ENCODE assay signal across 1 cellular context in genomic region chr11:100778386-100778785, GRCh38.
TF ChIP-seq lines count a peak whose summit lies in the region.

No MANE protein-coding gene starts in this region.

TF ChIP-seq in A549, 52 proteins besides CTCF, POLR2A, EP300 and RAD21 (continued from another document):
- TF ChIP-seq E2F6 (IDR thresholded peaks at IDR 0.05; ENCODE audit: borderline replicate concordance, low read depth) (no peak), HOXB13 (CRISPR knock-in tag; IDR thresholded peaks at IDR 0.05; ENCODE audit: low read depth) (no peak), PBX3 (IDR thresholded peaks at IDR 0.05) (no peak), RNF2 (IDR thresholded peaks at IDR 0.05; ENCODE audit: borderline replicate concordance, low read depth) (no peak)
